Comparison of ENCODE assay signal across 23 cellular contexts in the genomic region with DNA sequence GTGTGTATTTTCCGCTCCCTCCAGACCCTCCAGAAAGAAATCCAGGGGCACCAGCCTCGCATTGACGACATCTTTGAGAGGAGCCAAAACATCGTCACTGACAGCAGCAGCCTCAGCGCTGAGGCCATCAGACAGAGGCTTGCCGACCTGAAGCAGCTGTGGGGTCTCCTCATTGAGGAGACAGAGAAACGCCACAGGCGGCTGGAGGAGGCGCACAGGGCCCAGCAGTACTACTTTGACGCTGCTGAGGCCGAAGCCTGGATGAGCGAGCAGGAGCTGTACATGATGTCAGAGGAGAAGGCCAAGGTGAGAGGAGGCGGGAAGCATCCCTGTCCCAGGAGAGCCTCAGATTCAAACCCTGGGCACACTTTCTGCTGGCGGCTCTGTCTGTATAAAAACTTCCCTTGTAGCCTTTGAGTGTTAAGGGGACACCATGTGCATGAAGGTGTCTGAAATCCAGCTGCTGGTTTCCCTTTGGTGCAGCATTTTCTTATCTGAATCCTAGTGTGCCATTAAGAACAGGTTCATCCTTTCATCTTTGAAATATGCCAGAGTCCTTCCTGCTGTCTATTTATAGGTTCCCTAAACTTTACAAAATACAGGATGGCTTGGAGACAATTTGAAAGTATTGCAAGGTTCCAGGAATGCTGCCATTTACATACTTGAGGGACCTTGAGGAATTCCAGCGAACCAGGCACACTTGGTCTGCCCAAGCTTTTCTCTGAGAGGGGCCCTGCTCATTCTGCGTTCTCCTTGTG.
"Had no signal": no experiment of that assay in that cellular context is flagged by ENCODE, and none has a peak within 500 bp of the region (broad histone marks: within the 10 kb centered on the region; RNA-seq: fewer than 3 reads in every experiment).

No MANE protein-coding gene starts in this region.

- H3K27ac ChIP-seq: lower lobe of right lung, neutrophil, right atrium auricular region, thoracic aorta, WERI-Rb-1 had no signal

- H3K4me2 ChIP-seq: smooth muscle cell had no signal

- DNase-seq: activated CD4-positive, alpha-beta T cell treated with anti-CD3 and anti-CD28 coated beads, Interleukin-2, amount 50 U/mL, for 48 hours; activated effector memory CD4-positive, alpha-beta T cell treated with anti-CD3 and anti-CD28 coated beads, Interleukin-2, amount 50 U/mL, for 16 hours; activated naive CD8-positive, alpha-beta T cell treated with anti-CD3 and anti-CD28 coated beads for 36 hours; activated T-cell treated with anti-CD3 and anti-CD28 coated beads, Interleukin-2, amount 50 U/mL, for 4 hours; anterior cingulate cortex; dermis blood vessel endothelial cell; effector memory CD8-positive, alpha-beta T cell; erythroblast; glutamatergic neuron; immature natural killer cell; lower lobe of right lung; natural killer cell; posterior cingulate gyrus; SIG-M5; stimulated activated CD4-positive, alpha-beta T cell treated with anti-CD3 and anti-CD28 coated beads, Interleukin-4, amount 100 ng/mL, for 4 hours; stimulated activated CD8-positive, alpha-beta memory T cell treated with anti-CD3 and anti-CD28 coated beads, Interleukin-4, amount 100 ng/mL, for 48 hours; stimulated activated naive CD8-positive, alpha-beta T cell treated with anti-CD3 and anti-CD28 coated beads, Interleukin-15, Interleukin-2, amounts not matched to agents 100 U/mL and 50 U/mL, for 24 hours; WERI-Rb-1 had no signal

- H3K9me3 ChIP-seq: lower lobe of right lung, neutrophil, right atrium auricular region, thoracic aorta had no signal

- H3K27me3 Mint-ChIP-seq: activated naive CD8-positive, alpha-beta T cell treated with anti-CD3 and anti-CD28 coated beads for 36 hours; effector memory CD8-positive, alpha-beta T cell had no signal

- H3K9me3 Mint-ChIP-seq: activated naive CD8-positive, alpha-beta T cell treated with anti-CD3 and anti-CD28 coated beads for 36 hours; activated T-cell treated with anti-CD3 and anti-CD28 coated beads, Interleukin-2, amount 50 U/mL, for 4 hours; effector memory CD8-positive, alpha-beta T cell; immature natural killer cell; natural killer cell; T-helper 1 cell treated with Interleukin-12 subunit alpha and Interleukin-12 subunit beta and Interleukin-4 antibody, amounts not matched to agents 30 μg/mL and 1 μg/mL, for 36 hours had no signal

- H3K27me3 ChIP-seq: neutrophil, right atrium auricular region had no signal

- H3K4me3 Mint-ChIP-seq: activated naive CD8-positive, alpha-beta T cell treated with anti-CD3 and anti-CD28 coated beads for 36 hours; activated T-cell treated with anti-CD3 and anti-CD28 coated beads, Interleukin-2, amount 50 U/mL, for 4 hours; effector memory CD8-positive, alpha-beta T cell; immature natural killer cell; T-helper 1 cell treated with Interleukin-12 subunit alpha and Interleukin-12 subunit beta and Interleukin-4 antibody, amounts not matched to agents 30 μg/mL and 1 μg/mL, for 36 hours had no signal

- H3K27ac Mint-ChIP-seq: activated naive CD8-positive, alpha-beta T cell treated with anti-CD3 and anti-CD28 coated beads for 36 hours; natural killer cell; T-helper 1 cell treated with Interleukin-12 subunit alpha and Interleukin-12 subunit beta and Interleukin-4 antibody, amounts not matched to agents 30 μg/mL and 1 μg/mL, for 36 hours had no signal

- H3K4me3 ChIP-seq: lower lobe of right lung, right atrium auricular region, smooth muscle cell, thoracic aorta had no signal
